17 cellular contexts compared by ENCODE assay signal in genomic region chr10:132526676-132527075, GRCh38. TPM values are rescaled to one million over a fixed set of nuclear protein-coding genes. Genes with fewer than 3 reads are reported as not detected.
DNase-seq lines count a peak whose midpoint lies in the region; ATAC-seq and TF ChIP-seq lines count a peak whose summit lies in the region.
"Had no signal": no experiment of that assay in that cellular context is flagged by ENCODE, and none has a peak within 500 bp of the region (broad histone marks: within the 10 kb centered on the region; RNA-seq: fewer than 3 reads in every experiment).

No MANE protein-coding gene starts in this region.

- BruUV-seq in PC-3 (replicated peaks; lab: Mats Ljungman, UMichigan), result no TSS peak

- 67% methylated on average over 16 of the region's 16 CpGs for WGBS in suprapubic skin

- TF ChIP-seq EP300 in suprapubic skin (IDR thresholded peaks at IDR 0.05), result no peak

- H3K9me3 ChIP-seq in PC-3 (ENCODE audit: low read length) (no peaks in the 10 kb centered on the region), suprapubic skin (no peaks in the 10 kb centered on the region)
- H3K9me3 ChIP-seq: esophagus squamous epithelium had no signal

- H3K4me1 ChIP-seq in PC-3 (ENCODE audit: insufficient read depth, low read length) (peaks cover 2% of the 10 kb centered on the region; the same call in 1 of the 2 replicates), suprapubic skin (peaks cover 9% of the 10 kb centered on the region)

- intact Hi-C loops in PC-3 (cut with micrococcal nuclease), result no loop called here

- no peaks in the 10 kb centered on the region for H3K9me2 ChIP-seq in PC-3 (replicated peaks; ENCODE audit: low read length)

- H3K9me3 Mint-ChIP-seq in osteocyte (ENCODE audit: unreplicated experiment), result peaks cover 9% of the 10 kb centered on the region

- H3K4me2 ChIP-seq in PC-3 (ENCODE audit: low read length), result no peak overlapping the region

- no peaks in the 10 kb centered on the region for H3F3A ChIP-seq in PC-3 (ENCODE audit: low read length, unreplicated experiment)

- H3K9ac ChIP-seq in PC-3 (ENCODE audit: low read length), result no peak overlapping the region

- TF ChIP-seq POLR2A in suprapubic skin (IDR thresholded peaks at IDR 0.05), result no peak

- no peaks in the 10 kb centered on the region for H3K27me3 Mint-ChIP-seq in osteocyte (ENCODE audit: unreplicated experiment)

- H2AFZ ChIP-seq in PC-3 (ENCODE audit: low read length), result no peak overlapping the region

- no peaks in the 10 kb centered on the region for H4K20me1 ChIP-seq in PC-3 (ENCODE audit: low read length)

- no peak for TF ChIP-seq CTCF in PC-3 (conservative IDR thresholded peaks at IDR 0.05; ENCODE audit: low read depth, low read length)
- TF ChIP-seq CTCF in osteocyte (IDR thresholded peaks at IDR 0.05), result no peak
- no peak for TF ChIP-seq CTCF in suprapubic skin (IDR thresholded peaks at IDR 0.05)

- POLR2A ChIA-PET in PC-3 (lab: Charles Lee; ENCODE audit: unreplicated experiment), result no interaction called here

- H3K4me1 Mint-ChIP-seq in osteocyte (ENCODE audit: unreplicated experiment), result peaks cover 13% of the 10 kb centered on the region
- H3K4me1 Mint-ChIP-seq: CD14-positive monocyte had no signal

- no peak overlapping the region for H3K4me3 Mint-ChIP-seq in osteocyte (ENCODE audit: unreplicated experiment)
- H3K4me3 Mint-ChIP-seq: activated CD8-positive, alpha-beta T cell treated with anti-CD3 and anti-CD28 coated beads, Interleukin-2, amount 10 ng/mL, durations not matched to agents 7 days and 5 days; CD14-positive monocyte had no signal

- H3K27ac ChIP-seq in PC-3 (ENCODE audit: low read length), result no peak overlapping the region
- no peak overlapping the region for H3K27ac ChIP-seq in suprapubic skin
- H3K27ac ChIP-seq: skin epidermis had no signal

- H3K27ac Mint-ChIP-seq in osteocyte (ENCODE audit: unreplicated experiment), result peak overlapping the region; percentile 18
- H3K27ac Mint-ChIP-seq: activated CD8-positive, alpha-beta T cell treated with anti-CD3 and anti-CD28 coated beads, Interleukin-2, amount 10 ng/mL, durations not matched to agents 7 days and 5 days; activated T-helper 2 cell treated with anti-CD3 and anti-CD28 coated beads, Interferon-gamma antibody, Interleukin-2, Interleukin-4, amounts not matched to agents 10 μg/mL and 5 μg/mL and 100 μg/mL, durations not matched to agents 14 hours and 24 hours and 36 hours; CD14-positive monocyte had no signal

- H3K36me3 ChIP-seq in PC-3 (ENCODE audit: low read depth, low read length), result no peaks in the 10 kb centered on the region
- H3K36me3 ChIP-seq in suprapubic skin, result no peaks in the 10 kb centered on the region
- H3K36me3 ChIP-seq: esophagus squamous epithelium had no signal

- DNase-seq in AG20443 (ENCODE audit: low spot score) (peak; percentile 85), PC-3 (no peak), fibroblast of gingiva (ENCODE audit: low read depth) (peak; percentile 64), osteocyte (ENCODE audit: extremely low spot score, unreplicated experiment) (no peak), suprapubic skin (ENCODE audit: low spot score in 2 of 2) (no peak), GOT3 (lab: John Stamatoyannopoulos, UW) (no peak), iPS-NIHi7 (ENCODE audit: extremely low spot score) (no peak), NCI-H128 (lab: John Stamatoyannopoulos, UW; ENCODE audit: unreplicated experiment) (no peak)
- DNase-seq: activated CD8-positive, alpha-beta T cell treated with anti-CD3 and anti-CD28 coated beads, Interleukin-2, amount 10 ng/mL, durations not matched to agents 7 days and 5 days; DMS79 treated with DMSO at 0.1 percent for 48 hours; esophagus squamous epithelium; NCI-H1436; NCI-H345; stimulated activated naive CD4-positive, alpha-beta T cell treated with Interleukin-2 at 50 U/mL for 16 hours had no signal

- CTCF ChIA-PET in PC-3 (lab: Charles Lee), result no interaction called here

- H3K27me3 ChIP-seq in PC-3 (ENCODE audit: low read length) (no peaks in the 10 kb centered on the region), suprapubic skin (peaks cover 30% of the 10 kb centered on the region)

- peaks cover 10% of the 10 kb centered on the region for H3K36me3 Mint-ChIP-seq in osteocyte (ENCODE audit: unreplicated experiment)
- H3K36me3 Mint-ChIP-seq: CD14-positive monocyte had no signal

- peak; percentile 67 for ATAC-seq in PC-3
- ATAC-seq: activated CD8-positive, alpha-beta T cell treated with anti-CD3 and anti-CD28 coated beads, Interleukin-2, amount 10 ng/mL, durations not matched to agents 7 days and 5 days had no signal

- H3K79me2 ChIP-seq in PC-3 (ENCODE audit: low read length), result no peaks in the 10 kb centered on the region

- no peak overlapping the region for H3K4me3 ChIP-seq in PC-3 (ENCODE audit: low read length)
- no peak overlapping the region for H3K4me3 ChIP-seq in suprapubic skin
- H3K4me3 ChIP-seq: esophagus squamous epithelium, skin epidermis had no signal

RNA-seq across cellular contexts. Expression of gene INPP5A, which starts 10.9 kb away (rescaled TPM):
- total RNA-seq in PC-3 (2014; rRNA removed) (22.6 and 27.8 TPM in 2 replicates), osteocyte (35.0 and 36.4 TPM in 2 replicates), suprapubic skin (10 to 100 TPM; 28.1 to 39.1 (median 32.3) TPM)

Comparison
In these comparisons a context has a peak if more than half of its experiments do, and no peak if none do; other contexts are left out.
1. DNase-seq: peak in AG20443 (single experiment) and fibroblast of gingiva (single experiment); none in PC-3 (single experiment), osteocyte (single experiment), suprapubic skin (0 of 2), GOT3 (single experiment), iPS-NIHi7 (single experiment) and NCI-H128 (single experiment).